1 cellular context compared by ENCODE assay signal in genomic region chr4:39732728-39733127, GRCh38.
TF ChIP-seq lines count a peak whose summit lies in the region.

No MANE protein-coding gene starts in this region.

TF ChIP-seq in HEK293, 187 proteins besides CTCF, POLR2A, EP300 and RAD21 (continued from another document):
- TF ChIP-seq, protein P1, sequence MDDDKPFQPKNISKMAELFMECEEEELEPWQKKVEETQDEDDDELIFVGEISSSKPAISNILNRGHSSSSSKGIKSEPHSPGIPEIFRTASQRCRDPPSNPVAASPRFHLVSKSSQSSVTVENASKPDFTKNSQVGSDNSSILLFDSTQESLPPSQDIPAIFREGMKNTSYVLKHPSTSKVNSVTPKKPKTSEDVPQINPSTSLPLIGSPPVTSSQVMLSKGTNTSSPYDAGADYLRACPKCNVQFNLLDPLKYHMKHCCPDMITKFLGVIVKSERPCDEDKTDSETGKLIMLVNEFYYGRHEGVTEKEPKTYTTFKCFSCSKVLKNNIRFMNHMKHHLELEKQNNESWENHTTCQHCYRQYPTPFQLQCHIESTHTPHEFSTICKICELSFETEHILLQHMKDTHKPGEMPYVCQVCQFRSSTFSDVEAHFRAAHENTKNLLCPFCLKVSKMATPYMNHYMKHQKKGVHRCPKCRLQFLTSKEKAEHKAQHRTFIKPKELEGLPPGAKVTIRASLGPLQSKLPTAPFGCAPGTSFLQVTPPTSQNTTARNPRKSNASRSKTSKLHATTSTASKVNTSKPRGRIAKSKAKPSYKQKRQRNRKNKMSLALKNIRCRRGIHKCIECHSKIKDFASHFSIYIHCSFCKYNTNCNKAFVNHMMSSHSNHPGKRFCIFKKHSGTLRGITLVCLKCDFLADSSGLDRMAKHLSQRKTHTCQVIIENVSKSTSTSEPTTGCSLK (tag by site-specific recombination; IDR thresholded peaks at IDR 0.05): no peak
- TF ChIP-seq ZEB2 (tag by site-specific recombination; IDR thresholded peaks at IDR 0.05) (no peak), ZNF23 (tag by site-specific recombination; IDR thresholded peaks at IDR 0.05; ENCODE audit: borderline replicate concordance) (no peak), ZFP37 (tag by site-specific recombination; IDR thresholded peaks at IDR 0.05) (peak; percentile 93), ZFP69B (tag by site-specific recombination; IDR thresholded peaks at IDR 0.05) (no peak), ZNF223 (tag by site-specific recombination; IDR thresholded peaks at IDR 0.05) (no peak), KLF10 (tag by site-specific recombination; IDR thresholded peaks at IDR 0.05) (no peak), ZNF510 (tag by site-specific recombination; IDR thresholded peaks at IDR 0.05; ENCODE audit: insufficient replicate concordance) (no peak), OSR2 (tag by site-specific recombination; IDR thresholded peaks at IDR 0.05) (peak; percentile 39; the same call in 1 of the 2 replicates)
